ENCODE assay signal across 2 cellular contexts in the genomic region with DNA sequence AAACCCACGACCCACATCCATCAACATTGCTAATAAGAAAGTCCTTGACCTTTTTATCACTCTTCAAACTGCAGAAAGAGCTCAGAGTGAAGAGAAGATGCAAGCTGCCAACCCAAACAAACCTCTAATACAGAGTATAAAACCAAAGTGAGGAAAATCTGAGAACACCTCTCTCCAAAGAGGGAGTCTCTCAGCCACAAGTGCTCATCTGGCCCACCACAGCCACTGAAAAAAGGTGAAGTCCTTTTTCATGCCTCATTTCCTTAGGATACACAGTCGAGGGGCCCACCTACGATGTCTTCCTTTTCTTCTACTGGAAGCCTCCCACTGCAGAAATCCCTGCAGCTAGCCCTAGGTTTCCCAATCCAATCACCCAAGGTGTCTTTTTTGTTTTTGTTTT.
TF ChIP-seq lines count a peak whose summit lies in the region.

No MANE protein-coding gene starts in this region.

TF ChIP-seq in WTC11, 78 proteins besides CTCF, POLR2A, EP300 and RAD21:
- TF ChIP-seq TEAD1 (CRISPR knock-in tag; IDR thresholded peaks at IDR 0.05) (no peak), ZNF317 (CRISPR knock-in tag; IDR thresholded peaks at IDR 0.05; ENCODE audit: borderline replicate concordance, low read depth) (no peak), SOX15 (CRISPR knock-in tag; IDR thresholded peaks at IDR 0.05) (no peak), ATF1 (CRISPR knock-in tag; IDR thresholded peaks at IDR 0.05) (no peak)
- TF ChIP-seq, protein P1, sequence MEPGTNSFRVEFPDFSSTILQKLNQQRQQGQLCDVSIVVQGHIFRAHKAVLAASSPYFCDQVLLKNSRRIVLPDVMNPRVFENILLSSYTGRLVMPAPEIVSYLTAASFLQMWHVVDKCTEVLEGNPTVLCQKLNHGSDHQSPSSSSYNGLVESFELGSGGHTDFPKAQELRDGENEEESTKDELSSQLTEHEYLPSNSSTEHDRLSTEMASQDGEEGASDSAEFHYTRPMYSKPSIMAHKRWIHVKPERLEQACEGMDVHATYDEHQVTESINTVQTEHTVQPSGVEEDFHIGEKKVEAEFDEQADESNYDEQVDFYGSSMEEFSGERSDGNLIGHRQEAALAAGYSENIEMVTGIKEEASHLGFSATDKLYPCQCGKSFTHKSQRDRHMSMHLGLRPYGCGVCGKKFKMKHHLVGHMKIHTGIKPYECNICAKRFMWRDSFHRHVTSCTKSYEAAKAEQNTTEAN (CRISPR knock-in tag; IDR thresholded peaks at IDR 0.05), result no peak
- TF ChIP-seq, protein P2, sequence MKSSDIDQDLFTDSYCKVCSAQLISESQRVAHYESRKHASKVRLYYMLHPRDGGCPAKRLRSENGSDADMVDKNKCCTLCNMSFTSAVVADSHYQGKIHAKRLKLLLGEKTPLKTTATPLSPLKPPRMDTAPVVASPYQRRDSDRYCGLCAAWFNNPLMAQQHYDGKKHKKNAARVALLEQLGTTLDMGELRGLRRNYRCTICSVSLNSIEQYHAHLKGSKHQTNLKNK (CRISPR knock-in tag; IDR thresholded peaks at IDR 0.05), result no peak
- TF ChIP-seq, protein P3, sequence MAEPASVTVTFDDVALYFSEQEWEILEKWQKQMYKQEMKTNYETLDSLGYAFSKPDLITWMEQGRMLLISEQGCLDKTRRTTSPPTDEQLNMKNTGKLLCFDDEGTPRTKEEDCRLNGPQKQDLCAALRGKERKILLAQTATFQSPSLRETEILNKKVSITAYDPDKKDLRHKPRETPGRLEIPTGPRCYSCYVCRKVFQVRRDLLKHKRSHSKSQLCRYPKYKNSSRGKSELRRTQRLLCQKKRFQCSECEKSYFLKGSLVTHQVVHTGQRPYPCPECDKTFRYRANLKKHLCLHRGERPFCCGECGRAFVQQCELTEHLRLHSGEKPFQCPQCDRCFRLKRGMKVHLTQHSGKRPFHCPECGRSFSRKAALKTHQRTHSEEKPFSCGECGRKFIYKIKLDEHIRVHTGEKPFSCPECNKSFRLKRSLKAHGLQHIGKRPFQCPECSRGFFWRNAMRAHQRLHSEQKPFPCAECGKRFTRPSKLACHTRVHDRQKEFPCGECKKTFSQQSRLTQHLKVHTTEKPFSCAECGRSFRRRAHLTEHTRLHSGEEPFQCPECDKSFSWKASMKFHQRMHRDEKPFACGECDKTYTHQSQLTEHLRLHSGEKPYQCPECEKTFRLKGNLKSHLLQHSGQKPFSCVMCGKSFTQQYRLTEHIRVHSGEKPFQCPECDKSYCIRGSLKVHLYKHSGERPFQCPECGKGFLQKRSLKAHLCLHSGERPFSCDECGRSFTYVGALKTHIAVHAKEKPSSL (CRISPR knock-in tag; conservative IDR thresholded peaks at IDR 0.05), result no peak

TF ChIP-seq in endothelial cell of umbilical vein, 7 proteins besides CTCF, POLR2A, EP300 and RAD21:
- TF ChIP-seq JUN (IDR thresholded peaks at IDR 0.05; ENCODE audit: borderline replicate concordance, insufficient read depth, insufficient read length, low read depth) (no peak), FOS (IDR thresholded peaks at IDR 0.05; ENCODE audit: borderline replicate concordance, insufficient read depth, low read length) (no peak), EZH2 (IDR thresholded peaks at IDR 0.05; ENCODE audit: borderline replicate concordance, low read depth, low read length, severe bottlenecking) (no peak)
